ENCODE assay signal across 27 cellular contexts in genomic region chr10:97876387-97876786, GRCh38. TPM values are rescaled to one million over a fixed set of nuclear protein-coding genes. Genes with fewer than 3 reads are reported as not detected.
"Had no signal": no experiment of that assay in that cellular context is flagged by ENCODE, and none has a peak within 500 bp of the region (broad histone marks: within the 10 kb centered on the region; RNA-seq: fewer than 3 reads in every experiment).

No MANE protein-coding gene starts in this region.

- H3K27me3 ChIP-seq: ovary, right lobe of liver, tibial nerve had no signal

- H3K4me3 ChIP-seq: esophagus squamous epithelium, heart right ventricle, left ventricle myocardium inferior, lung, ovary, right lobe of liver, tibial nerve had no signal

- H3K4me1 ChIP-seq: heart right ventricle, left ventricle myocardium inferior, right lobe of liver had no signal

- H3K27ac Mint-ChIP-seq: activated CD4-positive, alpha-beta T cell treated with anti-CD3 and anti-CD28 coated beads, Interleukin-2, amount 10 ng/mL, durations not matched to agents 7 days and 5 days; activated CD8-positive, alpha-beta T cell treated with anti-CD3 and anti-CD28 coated beads for 36 hours; activated naive CD4-positive, alpha-beta T cell treated with anti-CD3 and anti-CD28 coated beads, Interleukin-2, amount 50 U/mL, for 72 hours; activated T-helper 2 cell treated with anti-CD3 and anti-CD28 coated beads, Interferon-gamma antibody, Interleukin-2, Interleukin-4, amounts not matched to agents 10 μg/mL and 5 μg/mL and 100 μg/mL, durations not matched to agents 14 hours and 24 hours and 36 hours; dendritic cell treated with granulocyte-macrophage colony-stimulating factor and Interleukin-4, amounts not matched to agents 40 ng/mL and 50 ng/mL, for 4 days; nephron; progenitor cell of endocrine pancreas; T-helper 17 cell had no signal

- H3K4me3 Mint-ChIP-seq: activated CD4-positive, alpha-beta T cell treated with anti-CD3 and anti-CD28 coated beads, Interleukin-2, amount 10 ng/mL, durations not matched to agents 7 days and 5 days; activated CD8-positive, alpha-beta T cell treated with anti-CD3 and anti-CD28 coated beads for 36 hours; activated T-cell treated with anti-CD3 and anti-CD28 coated beads, Interleukin-2, amount 50 U/mL, for 4 hours; central memory CD8-positive, alpha-beta T cell; dendritic cell treated with granulocyte-macrophage colony-stimulating factor and Interleukin-4, amounts not matched to agents 40 ng/mL and 50 ng/mL, for 4 days; nephron; T-helper 17 cell had no signal

- H3K27ac ChIP-seq: epithelial cell of prostate, esophagus squamous epithelium, left ventricle myocardium inferior, neutrophil, ovary, right lobe of liver, tibial nerve had no signal

- H3K9me3 Mint-ChIP-seq: activated CD4-positive, alpha-beta T cell treated with anti-CD3 and anti-CD28 coated beads, Interleukin-2, amount 10 ng/mL, durations not matched to agents 7 days and 5 days; activated CD8-positive, alpha-beta T cell treated with anti-CD3 and anti-CD28 coated beads for 36 hours; activated T-cell treated with anti-CD3 and anti-CD28 coated beads, Interleukin-2, amount 50 U/mL, for 4 hours; activated T-helper 2 cell treated with anti-CD3 and anti-CD28 coated beads, Interferon-gamma antibody, Interleukin-2, Interleukin-4, amounts not matched to agents 10 μg/mL and 5 μg/mL and 100 μg/mL, durations not matched to agents 14 hours and 24 hours and 36 hours; central memory CD8-positive, alpha-beta T cell; dendritic cell treated with granulocyte-macrophage colony-stimulating factor and Interleukin-4, amounts not matched to agents 40 ng/mL and 50 ng/mL, for 4 days; nephron had no signal

- DNase-seq: activated CD4-positive, alpha-beta T cell treated with anti-CD3 and anti-CD28 coated beads for 1 hour; activated CD4-positive, alpha-beta T cell treated with anti-CD3 and anti-CD28 coated beads, Interleukin-2, amount 10 ng/mL, durations not matched to agents 7 days and 5 days; activated CD8-positive, alpha-beta T cell treated with anti-CD3 and anti-CD28 coated beads for 36 hours; activated T-cell treated with anti-CD3 and anti-CD28 coated beads, Interleukin-2, amount 50 U/mL, for 4 hours; esophagus squamous epithelium; foreskin melanocyte; heart right ventricle; islet precursor cell; left ventricle myocardium inferior; ovary; right lobe of liver; stimulated activated CD4-positive, alpha-beta T cell treated with anti-CD3 and anti-CD28 coated beads, Interleukin-2, amount 100 ng/mL, for 48 hours; stimulated activated naive CD4-positive, alpha-beta T cell treated with Interleukin-2 at 50 U/mL for 16 hours; T-helper 17 cell; T1000 had no signal

- H3K36me3 Mint-ChIP-seq: activated naive CD4-positive, alpha-beta T cell treated with anti-CD3 and anti-CD28 coated beads, Interleukin-2, amount 50 U/mL, for 72 hours had no signal

- H3K36me3 ChIP-seq: esophagus squamous epithelium, heart right ventricle, left ventricle myocardium inferior, neutrophil, ovary, right lobe of liver, tibial nerve had no signal

- H3K9me3 ChIP-seq: esophagus squamous epithelium, heart right ventricle, left ventricle myocardium inferior, neutrophil, ovary, right lobe of liver, tibial nerve had no signal

- H3K4me1 Mint-ChIP-seq: activated CD4-positive, alpha-beta T cell treated with anti-CD3 and anti-CD28 coated beads, Interleukin-2, amount 10 ng/mL, durations not matched to agents 7 days and 5 days; central memory CD8-positive, alpha-beta T cell; nephron had no signal

- ATAC-seq: activated CD8-positive, alpha-beta T cell treated with anti-CD3 and anti-CD28 coated beads for 36 hours; activated naive CD4-positive, alpha-beta T cell treated with anti-CD3 and anti-CD28 coated beads, Interleukin-2, amount 50 U/mL, for 72 hours; activated T-cell treated with anti-CD3 and anti-CD28 coated beads, Interleukin-2, amount 50 U/mL, for 4 hours; right lobe of liver; T-helper 17 cell had no signal

RNA-seq across cellular contexts. Expression of gene GOLGA7B, which starts 26.7 kb away (rescaled TPM):
- total RNA-seq: glomerular endothelial cell, skeletal muscle tissue had no signal
